In genomic region chr16:3761375-3762079, GRCh38 we compare ENCODE assay signal across 20 cellular contexts.
DNase-seq lines count a peak whose midpoint lies in the region; ATAC-seq lines count a peak whose summit lies in the region.
"Had no signal": no experiment of that assay in that cellular context is flagged by ENCODE, and none has a peak within 500 bp of the region (broad histone marks: within the 10 kb centered on the region; RNA-seq: fewer than 3 reads in every experiment).

No MANE protein-coding gene starts in this region.

- DNase-seq in ELF-1 (ENCODE audit: low read depth, low spot score) (peak; percentile 59), caudate nucleus (lab: John Stamatoyannopoulos, UW) (peak in 4 of 61 donors; percentile 6 to 40 (median 28)), medulla oblongata (ENCODE audit: extremely low spot score) (peak; percentile 14), putamen (ENCODE audit: low spot score) (peak; percentile 61), DMS 273 (lab: John Stamatoyannopoulos, UW; ENCODE audit: unreplicated experiment) (no peak), OCI-M1 (lab: John Stamatoyannopoulos, UW) (no peak)
- DNase-seq: CD4-positive, alpha-beta memory T cell; DND-41; GDM1; MV-4-11; NCI-H1417 treated with DMSO at 0.1 percent for 48 hours; NCI-H2029; NCI-H2171 treated with DMSO at 0.1 percent for 48 hours; NCI-H446 treated with DMSO at 0.1 percent for 48 hours; NCI-H748 treated with DMSO at 0.1 percent for 48 hours; PC-3; SJCRH30 had no signal

- H3K27ac ChIP-seq in caudate nucleus (ENCODE audit: low read depth, low read length): peak overlapping the region; percentile 27
- H3K27ac ChIP-seq: RWPE1, SJCRH30 had no signal

- no peak for ATAC-seq in GM21515 (IDR thresholded peaks at IDR 0.05; ENCODE audit: unreplicated experiment)
- ATAC-seq: GM12878, PC-3 had no signal

Comparison
In these comparisons a context has a peak if more than half of its experiments do, and no peak if none do; other contexts are left out.
1. DNase-seq: peak in ELF-1 (single experiment), medulla oblongata (single experiment) and putamen (single experiment); none in DMS 273 (single experiment) and OCI-M1 (single experiment).